22 cellular contexts compared by ENCODE assay signal in the genomic region with DNA sequence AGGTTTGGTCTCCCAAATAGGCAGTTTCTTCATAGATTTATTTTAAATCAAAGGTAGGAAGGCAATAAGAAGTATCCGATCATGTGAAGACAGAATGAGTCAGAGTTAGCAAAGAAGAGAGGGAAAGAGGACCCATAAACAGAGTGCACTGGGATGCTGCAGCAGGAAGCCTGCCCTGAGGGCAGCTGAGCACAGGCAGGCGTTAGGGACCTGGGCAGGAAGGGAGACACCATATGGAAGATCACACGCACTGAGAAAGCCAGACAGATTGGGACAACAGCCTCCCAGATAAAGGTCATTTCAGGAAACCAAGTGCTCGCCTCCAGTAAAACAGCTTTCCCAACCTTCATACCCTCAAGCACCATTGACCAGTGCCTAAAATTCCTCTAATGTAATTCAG.
DNase-seq lines count a peak whose midpoint lies in the region; ATAC-seq and TF ChIP-seq lines count a peak whose summit lies in the region.
"Had no signal": no experiment of that assay in that cellular context is flagged by ENCODE, and none has a peak within 500 bp of the region (broad histone marks: within the 10 kb centered on the region; RNA-seq: fewer than 3 reads in every experiment).

No MANE protein-coding gene starts in this region.

- no peaks in the 10 kb centered on the region for H4K20me1 ChIP-seq in GM23338 (replicated peaks; ENCODE audit: insufficient read depth)

- H2AFZ ChIP-seq in GM23338: no peak overlapping the region

- H3K9me2 ChIP-seq in GM23338 (ENCODE audit: insufficient read depth): no peaks in the 10 kb centered on the region; the same call in 1 of the 2 replicates

- no peaks in the 10 kb centered on the region for H3K27me3 ChIP-seq in Caco-2 (replicated peaks; ENCODE audit: control insufficient read depth, insufficient read depth, low read length)
- H3K27me3 ChIP-seq in GM23338 (ENCODE audit: insufficient read depth): no peaks in the 10 kb centered on the region
- H3K27me3 ChIP-seq: ascending aorta, gastrocnemius medialis had no signal

- CTCF ChIA-PET in Caco-2 (lab: Charles Lee): no interaction called here

- intact Hi-C loops in Caco-2 (cut with micrococcal nuclease; ENCODE audit: unreplicated experiment): no loop called here

- no peaks in the 10 kb centered on the region for H3K9me3 ChIP-seq in Caco-2
- H3K9me3 ChIP-seq: ascending aorta, gastrocnemius medialis, HAP-1, thoracic aorta had no signal

- POLR2A ChIA-PET in Caco-2 (lab: Charles Lee): no interaction called here

- peak; percentile 62 for ATAC-seq in GM23338
- no peak for ATAC-seq in HG02610 (IDR thresholded peaks at IDR 0.05; ENCODE audit: unreplicated experiment)
- ATAC-seq in HG03280 (IDR thresholded peaks at IDR 0.05; ENCODE audit: unreplicated experiment): no peak
- ATAC-seq: activated CD8-positive, alpha-beta memory T cell treated with anti-CD3 and anti-CD28 coated beads, Interleukin-2, amount 10 ng/mL, durations not matched to agents 7 days and 5 days; gastrocnemius medialis; naive thymus-derived CD4-positive, alpha-beta T cell had no signal

- no peak overlapping the region for H3K27ac ChIP-seq in GM23338 (ENCODE audit: low read depth)
- H3K27ac ChIP-seq: ascending aorta, gastrocnemius medialis, skin epidermis, thoracic aorta had no signal

- H3K4me3 ChIP-seq in Caco-2 (ENCODE audit: low read depth, low read length) (no peak overlapping the region), GM23338 (no peak overlapping the region)
- H3K4me3 ChIP-seq: ascending aorta, gastrocnemius medialis, HAP-1, lung, skin epidermis, thoracic aorta had no signal

- no TSS peak for BruUV-seq in Caco-2 (replicated peaks; lab: Mats Ljungman, UMichigan)

- H3K27ac Mint-ChIP-seq in Caco-2 (ENCODE audit: unreplicated experiment) (no peak overlapping the region), GM23338 (no peak overlapping the region)
- H3K27ac Mint-ChIP-seq: activated CD8-positive, alpha-beta memory T cell treated with anti-CD3 and anti-CD28 coated beads, Interleukin-2, amount 10 ng/mL, durations not matched to agents 7 days and 5 days; T-helper 2 cell treated with Interferon-gamma antibody and Interleukin-4, amounts not matched to agents 5 μg/mL and 100 μg/mL, for 36 hours had no signal

- TF ChIP-seq CTCF in Caco-2 (IDR thresholded peaks at IDR 0.05; ENCODE audit: insufficient read depth in 1 of 2, low read depth in 1 of 2, low read length in 1 of 2, severe bottlenecking in 1 of 2, unreplicated experiment in 1 of 2) (no peak), GM23338 (conservative IDR thresholded peaks at IDR 0.05; ENCODE audit: low read depth in 2 of 2) (no peak)

- peak; percentile 15 to 42 for DNase-seq in Caco-2
- DNase-seq in GM23338 (ENCODE audit: low spot score): peak; percentile 32
- DNase-seq in T1000 (lab: John Stamatoyannopoulos, UW): peak; percentile 18
- peak; percentile 35 for DNase-seq in left kidney (ENCODE audit: low read depth, low spot score)
- DNase-seq in glomerular visceral epithelial cell (ENCODE audit: extremely low spot score): no peak
- DNase-seq: activated CD4-positive, alpha-beta T cell treated with anti-CD3 and anti-CD28 coated beads for 1 hour; activated CD8-positive, alpha-beta memory T cell treated with anti-CD3 and anti-CD28 coated beads, Interleukin-2, amount 10 ng/mL, durations not matched to agents 7 days and 5 days; AML-193; gastrocnemius medialis; Karpas-422; naive thymus-derived CD4-positive, alpha-beta T cell; NCI-H1417 treated with DMSO at 0.1 percent for 48 hours; NCI-H226; posterior cingulate gyrus had no signal

- H3K36me3 Mint-ChIP-seq in Caco-2 (ENCODE audit: insufficient read depth, unreplicated experiment) (no peaks in the 10 kb centered on the region), GM23338 (ENCODE audit: low read depth) (no peaks in the 10 kb centered on the region)
- H3K36me3 Mint-ChIP-seq: activated CD8-positive, alpha-beta memory T cell treated with anti-CD3 and anti-CD28 coated beads, Interleukin-2, amount 10 ng/mL, durations not matched to agents 7 days and 5 days had no signal

- no peak overlapping the region for H3K4me3 Mint-ChIP-seq in Caco-2 (ENCODE audit: unreplicated experiment)
- H3K4me3 Mint-ChIP-seq in GM23338: no peak overlapping the region
- H3K4me3 Mint-ChIP-seq: activated CD8-positive, alpha-beta memory T cell treated with anti-CD3 and anti-CD28 coated beads, Interleukin-2, amount 10 ng/mL, durations not matched to agents 7 days and 5 days; naive thymus-derived CD4-positive, alpha-beta T cell; T-helper 2 cell treated with Interferon-gamma antibody and Interleukin-4, amounts not matched to agents 5 μg/mL and 100 μg/mL, for 36 hours had no signal

- H3K9me3 Mint-ChIP-seq in Caco-2 (ENCODE audit: unreplicated experiment): no peaks in the 10 kb centered on the region
- H3K9me3 Mint-ChIP-seq in GM23338: no peaks in the 10 kb centered on the region
- H3K9me3 Mint-ChIP-seq: T-helper 2 cell treated with Interferon-gamma antibody and Interleukin-4, amounts not matched to agents 5 μg/mL and 100 μg/mL, for 36 hours had no signal

- H3K4me2 ChIP-seq in GM23338: no peak overlapping the region

- H3K4me1 Mint-ChIP-seq in Caco-2 (ENCODE audit: low read depth, unreplicated experiment): no peaks in the 10 kb centered on the region
- 0 out of 3 replicates have a peak, but pooled peaks cover 3% of the 10 kb centered on the region for H3K4me1 Mint-ChIP-seq in GM23338
- H3K4me1 Mint-ChIP-seq: activated CD8-positive, alpha-beta memory T cell treated with anti-CD3 and anti-CD28 coated beads, Interleukin-2, amount 10 ng/mL, durations not matched to agents 7 days and 5 days; naive thymus-derived CD4-positive, alpha-beta T cell had no signal

- H3K36me3 ChIP-seq in Caco-2 (ENCODE audit: control insufficient read depth, insufficient read depth, low read length) (no peaks in the 10 kb centered on the region), GM23338 (ENCODE audit: insufficient read depth) (no peaks in the 10 kb centered on the region)
- H3K36me3 ChIP-seq: ascending aorta, gastrocnemius medialis, HAP-1, thoracic aorta had no signal

- no peaks in the 10 kb centered on the region for H3K79me2 ChIP-seq in GM23338 (replicated peaks; ENCODE audit: insufficient read depth)

- H3K4me1 ChIP-seq in Caco-2 (no peaks in the 10 kb centered on the region), GM23338 (ENCODE audit: insufficient read depth) (no peaks in the 10 kb centered on the region)
- H3K4me1 ChIP-seq: ascending aorta, gastrocnemius medialis, HAP-1 had no signal

- H3K27me3 Mint-ChIP-seq in Caco-2 (ENCODE audit: insufficient read depth, unreplicated experiment) (no peaks in the 10 kb centered on the region), GM23338 (ENCODE audit: insufficient read depth, low read depth, poor library complexity) (no peaks in the 10 kb centered on the region)
- H3K27me3 Mint-ChIP-seq: activated CD8-positive, alpha-beta memory T cell treated with anti-CD3 and anti-CD28 coated beads, Interleukin-2, amount 10 ng/mL, durations not matched to agents 7 days and 5 days had no signal

- H3F3A ChIP-seq in GM23338 (replicated peaks; ENCODE audit: low read depth): no peaks in the 10 kb centered on the region

TF ChIP-seq in GM23338, 12 proteins besides CTCF, POLR2A, EP300 and RAD21:
- TF ChIP-seq JUNB (IDR thresholded peaks at IDR 0.05; ENCODE audit: unreplicated experiment) (no peak), ZNF331 (CRISPR knock-in tag; IDR thresholded peaks at IDR 0.05; ENCODE audit: low read depth) (no peak)
